ENCODE assay signal across 11 cellular contexts in the genomic region with DNA sequence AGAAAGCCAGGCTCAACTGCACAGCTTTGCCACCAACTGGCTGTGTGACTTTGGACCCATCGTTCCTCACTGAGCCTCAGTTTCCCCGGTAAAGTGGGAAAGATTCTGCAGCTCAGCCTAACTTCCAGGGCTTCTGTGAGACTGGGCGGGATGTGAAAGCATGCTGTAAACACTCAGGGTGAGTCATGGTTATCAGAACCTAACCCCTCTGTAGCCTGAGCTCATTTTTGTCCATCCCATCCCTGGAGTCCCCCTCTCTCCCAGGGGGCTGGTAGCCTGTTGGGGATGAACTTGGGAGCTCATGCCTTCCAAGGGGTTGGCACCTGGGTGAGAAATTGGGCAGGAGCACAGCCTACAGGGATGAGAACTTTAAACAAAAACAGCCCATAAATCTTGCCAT. TPM values are rescaled to one million over a fixed set of nuclear protein-coding genes. Genes with fewer than 3 reads are reported as not detected.
DNase-seq lines count a peak whose midpoint lies in the region; ATAC-seq and TF ChIP-seq lines count a peak whose summit lies in the region.
"Had no signal": no experiment of that assay in that cellular context is flagged by ENCODE, and none has a peak within 500 bp of the region (broad histone marks: within the 10 kb centered on the region; RNA-seq: fewer than 3 reads in every experiment).

No MANE protein-coding gene starts in this region.

- no peak overlapping the region for H3K4me3 ChIP-seq in foreskin fibroblast (ENCODE audit: low read depth in 1 of 2, low read length in 2 of 2)
- peak overlapping the region; percentile 73 to 95 (median 82) for H3K4me3 ChIP-seq in stomach
- H3K4me3 ChIP-seq: A549 had no signal

- peak overlapping the region; percentile 83 for H3K27ac Mint-ChIP-seq in activated CD4-positive, alpha-beta T cell treated with anti-CD3 and anti-CD28 coated beads, Interleukin-2, amount 10 ng/mL, durations not matched to agents 24 days and 14 days
- peak overlapping the region; percentile 93 for H3K27ac Mint-ChIP-seq in activated B cell treated with CpG ODN at 0.5 μM for 24 hours

- no peaks in the 10 kb centered on the region for H3K27me3 Mint-ChIP-seq in activated CD4-positive, alpha-beta T cell treated with anti-CD3 and anti-CD28 coated beads, Interleukin-2, amount 10 ng/mL, durations not matched to agents 24 days and 14 days
- no peaks in the 10 kb centered on the region for H3K27me3 Mint-ChIP-seq in activated B cell treated with CpG ODN at 0.5 μM for 24 hours

- WGBS in stomach, 5 donors: 65 to 77% (median 72%) methylated on average over 3 of the region's 3 CpGs

- H3K27me3 ChIP-seq in stomach: no peaks in the 10 kb centered on the region

- peaks cover 25 to 68% (median 51%) of the 10 kb centered on the region in 4 donors for H3K4me1 ChIP-seq in stomach
- H3K4me1 ChIP-seq: A549 had no signal

- no peak for TF ChIP-seq EP300 in stomach (IDR thresholded peaks at IDR 0.05)

- H3K4me3 Mint-ChIP-seq in activated CD4-positive, alpha-beta T cell treated with anti-CD3 and anti-CD28 coated beads, Interleukin-2, amount 10 ng/mL, durations not matched to agents 24 days and 14 days: peak overlapping the region; percentile 84
- H3K4me3 Mint-ChIP-seq in activated B cell treated with CpG ODN at 0.5 μM for 24 hours: peak overlapping the region; percentile 91

- H3K4me1 Mint-ChIP-seq in activated CD4-positive, alpha-beta T cell treated with anti-CD3 and anti-CD28 coated beads, Interleukin-2, amount 10 ng/mL, durations not matched to agents 24 days and 14 days: peaks cover 70% of the 10 kb centered on the region
- peaks cover 84% of the 10 kb centered on the region for H3K4me1 Mint-ChIP-seq in activated B cell treated with CpG ODN at 0.5 μM for 24 hours

- CTCF ChIA-PET in activated B cell treated with CpG ODN at 0.5 μM for 24 hours (lab: Charles Lee): interaction anchor here (1.1 to 3.5 kb wide), 5 partner anchors 10 to 95 kb away, joined by 3 to 18 read pairs (median 6); no protein-coding TSS in a partner anchor

- no peak for DNase-seq in activated CD4-positive, alpha-beta T cell treated with anti-CD3 and anti-CD28 coated beads, Interleukin-2, amount 10 ng/mL, durations not matched to agents 24 days and 14 days
- no peak for DNase-seq in activated CD4-positive, alpha-beta T cell treated with anti-CD3 and anti-CD28 coated beads, Interleukin-2, amount 50 U/mL, for 1 hour
- DNase-seq in activated B cell treated with CpG ODN at 0.5 μM for 24 hours (no peak), foreskin fibroblast (peak; percentile 12 to 55), stomach (no peak), NCI-H1694 (lab: John Stamatoyannopoulos, UW) (no peak)
- DNase-seq: activated CD4-positive, CD25-positive, alpha-beta regulatory T cell treated with anti-CD3 and anti-CD28 coated beads, Interleukin-2, amount 50 U/mL, for 72 hours; H7 had no signal

- intact Hi-C loops in activated CD4-positive, alpha-beta T cell treated with anti-CD3 and anti-CD28 coated beads, Interleukin-2, amount 10 ng/mL, durations not matched to agents 24 days and 14 days (cut with micrococcal nuclease): no loop called here
- intact Hi-C loops in activated B cell treated with CpG ODN at 0.5 μM for 24 hours (cut with micrococcal nuclease): no loop called here
- intact Hi-C loops in stomach (cut with DNase I; ENCODE audit: low total_unique reads): no loop called here

- peak overlapping the region in 4 of 5 donors; percentile 80 to 94 (median 90) for H3K27ac ChIP-seq in stomach
- H3K27ac ChIP-seq: A549 had no signal

- ATAC-seq in activated B cell treated with CpG ODN at 0.5 μM for 24 hours (ENCODE audit: low read depth) (no peak), HG02588 (IDR thresholded peaks at IDR 0.05; ENCODE audit: unreplicated experiment) (no peak), HG02642 (IDR thresholded peaks at IDR 0.05; ENCODE audit: poor library complexity, unreplicated experiment) (no peak)
- ATAC-seq: A549 had no signal

- H3K9me3 ChIP-seq in stomach: no peaks in the 10 kb centered on the region
- H3K9me3 ChIP-seq: A549 had no signal

- TF ChIP-seq POLR2A in stomach (IDR thresholded peaks at IDR 0.05): no peak

- H3K9me3 Mint-ChIP-seq in activated CD4-positive, alpha-beta T cell treated with anti-CD3 and anti-CD28 coated beads, Interleukin-2, amount 10 ng/mL, durations not matched to agents 24 days and 14 days: no peaks in the 10 kb centered on the region
- no peaks in the 10 kb centered on the region for H3K9me3 Mint-ChIP-seq in activated B cell treated with CpG ODN at 0.5 μM for 24 hours

- H3K36me3 Mint-ChIP-seq in activated CD4-positive, alpha-beta T cell treated with anti-CD3 and anti-CD28 coated beads, Interleukin-2, amount 10 ng/mL, durations not matched to agents 24 days and 14 days (ENCODE audit: low read depth): peaks cover 39% of the 10 kb centered on the region
- peaks cover 52% of the 10 kb centered on the region for H3K36me3 Mint-ChIP-seq in activated B cell treated with CpG ODN at 0.5 μM for 24 hours (ENCODE audit: low read depth)

- TF ChIP-seq CTCF in activated B cell treated with CpG ODN at 0.5 μM for 24 hours (IDR thresholded peaks at IDR 0.05): no peak
- no peak for TF ChIP-seq CTCF in foreskin fibroblast (IDR thresholded peaks at IDR 0.05; ENCODE audit: low read depth, low read length)
- TF ChIP-seq CTCF in stomach (IDR thresholded peaks at IDR 0.05): no peak

- POLR2A ChIA-PET in activated B cell treated with CpG ODN at 0.5 μM for 24 hours (lab: Charles Lee): interaction anchor here (0.6 to 7.0 kb wide), 9 partner anchors 10 to 57 kb away, joined by 3 to 222 read pairs (median 4); partner anchors contain the start of gene GM2A

- H3K36me3 ChIP-seq in stomach: no peaks in the 10 kb centered on the region

RNA-seq across cellular contexts. Expression of gene CCDC69, which starts 2.3 kb away (rescaled TPM):
- 22.7 and 23.2 TPM in 2 replicates for total RNA-seq in activated CD4-positive, alpha-beta T cell treated with anti-CD3 and anti-CD28 coated beads, Interleukin-2, amount 10 ng/mL, durations not matched to agents 24 days and 14 days
- total RNA-seq in activated B cell treated with CpG ODN at 0.5 μM for 24 hours: 98.9 and 109 TPM in 2 replicates
- total RNA-seq in stomach: 100 to 1,000 TPM in 1 of 5 donors, 10 to 100 TPM in 3, 1 to 10 TPM in 1; 5.5 to 173 (median 36.2) TPM
- polyA plus RNA-seq in stomach: 10 to 100 TPM; 24.9 to 33.4 (median 28.6) TPM

RNA-seq across cellular contexts. Expression of gene GM2A, which starts 31.4 kb away (rescaled TPM):
- 15.4 and 16.0 TPM in 2 replicates for total RNA-seq in activated CD4-positive, alpha-beta T cell treated with anti-CD3 and anti-CD28 coated beads, Interleukin-2, amount 10 ng/mL, durations not matched to agents 24 days and 14 days
- 51.3 and 53.1 TPM in 2 replicates for total RNA-seq in activated B cell treated with CpG ODN at 0.5 μM for 24 hours
- 10 to 100 TPM in 4 of 5 donors, 1 to 10 TPM in 1; 3.5 to 57.2 (median 21.4) TPM for total RNA-seq in stomach
- polyA plus RNA-seq in stomach: 10 to 100 TPM in 1 of 3 donors, 1 to 10 TPM in 2; 3.2 to 27.7 (median 9.2) TPM

Comparison
In these comparisons a context has a peak if more than half of its experiments do, and no peak if none do; other contexts are left out.
1. DNase-seq: peak in foreskin fibroblast (2 of 2); none in activated CD4-positive, alpha-beta T cell treated with anti-CD3 and anti-CD28 coated beads, Interleukin-2, amount 10 ng/mL, durations not matched to agents 24 days and 14 days (single experiment), activated CD4-positive, alpha-beta T cell treated with anti-CD3 and anti-CD28 coated beads, Interleukin-2, amount 50 U/mL, for 1 hour (single experiment), activated B cell treated with CpG ODN at 0.5 μM for 24 hours (single experiment), stomach (single experiment) and NCI-H1694 (single experiment).
2. H3K4me3 ChIP-seq: peak in stomach (4 of 4); none in foreskin fibroblast (0 of 2).